ENCODE assay signal across 10 cellular contexts in the genomic region with DNA sequence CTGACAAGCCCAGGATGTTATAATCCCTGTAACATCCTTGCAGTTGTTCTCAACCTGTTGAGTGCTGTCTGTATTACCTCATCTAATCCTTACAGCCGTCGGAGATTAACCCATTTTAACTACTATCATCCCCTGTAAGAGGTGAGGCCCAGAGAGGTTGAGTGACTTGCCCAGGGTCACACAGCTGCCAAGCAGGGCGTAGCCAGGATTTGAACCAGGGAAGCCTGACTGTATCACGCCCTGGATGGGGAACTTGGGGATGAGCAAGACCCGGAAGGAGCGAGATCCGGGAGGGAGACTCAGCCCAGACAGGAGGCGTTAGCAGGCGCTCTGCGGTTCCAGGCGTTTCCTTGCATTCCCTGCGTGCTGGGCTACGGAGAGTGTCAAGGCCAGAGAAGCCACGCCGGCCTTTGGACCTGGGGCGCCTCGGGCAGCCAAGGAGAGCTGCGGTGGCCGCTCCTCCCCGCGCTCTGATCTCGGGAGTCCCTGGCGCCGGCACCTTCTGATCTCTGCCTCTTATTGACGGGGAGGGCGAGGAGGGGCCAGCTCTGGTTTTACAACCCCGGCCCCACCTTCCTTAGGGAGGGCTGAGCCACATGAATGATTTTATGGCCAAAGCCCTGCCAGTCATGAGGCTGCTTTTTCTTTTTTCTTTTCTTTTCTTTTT. TPM values are rescaled to one million over a fixed set of nuclear protein-coding genes. Genes with fewer than 3 reads are reported as not detected.
DNase-seq lines count a peak whose midpoint lies in the region; ATAC-seq and TF ChIP-seq lines count a peak whose summit lies in the region.
"Had no signal": no experiment of that assay in that cellular context is flagged by ENCODE, and none has a peak within 500 bp of the region (broad histone marks: within the 10 kb centered on the region; RNA-seq: fewer than 3 reads in every experiment).

No MANE protein-coding gene starts in this region.

- TF ChIP-seq CTCF in epithelial cell of esophagus (IDR thresholded peaks at IDR 0.05; ENCODE audit: insufficient read depth, low read depth, low read length, missing control alignments) (no peak), SK-N-SH (IDR thresholded peaks at IDR 0.05) (no peak)

- H3K9me2 ChIP-seq in SK-N-SH, result no peaks in the 10 kb centered on the region

- H3K9me3 ChIP-seq in mucosa of stomach (ENCODE audit: control insufficient read depth, low read length) (no peaks in the 10 kb centered on the region), SK-N-SH (no peaks in the 10 kb centered on the region)
- H3K9me3 ChIP-seq: SJCRH30 had no signal

- CTCF ChIA-PET in SK-N-SH (lab: Yijun Ruan, JAX), result interaction anchor here (2.4 kb wide), 1 partner anchor 26 kb away, joined by 7 read pairs; no protein-coding TSS in a partner anchor

- H3K27ac Mint-ChIP-seq in effector memory CD8-positive, alpha-beta T cell, result no peak overlapping the region
- no peak overlapping the region for H3K27ac Mint-ChIP-seq in activated T-helper 1 cell treated with anti-CD3 and anti-CD28 coated beads, Interleukin-12 subunit alpha, Interleukin-12 subunit beta, Interleukin-2, Interleukin-4 antibody, amounts not matched to agents 30 ng/mL and 10 ng/mL and 1 ng/mL, durations not matched to agents 14 hours and 24 hours and 36 hours

- H3K9ac ChIP-seq in mucosa of stomach (ENCODE audit: low read length), result peak overlapping the region; percentile 34
- H3K9ac ChIP-seq in SK-N-SH, result no peak overlapping the region

- DNase-seq in CD1c-positive myeloid dendritic cell (ENCODE audit: extremely low spot score) (peak; percentile 60), KBM-7 (peak; percentile 58), epithelial cell of esophagus (ENCODE audit: low read depth) (peak; percentile 65), SK-N-SH (no peak)
- no peak for DNase-seq in effector memory CD8-positive, alpha-beta T cell
- DNase-seq in activated T-helper 1 cell treated with anti-CD3 and anti-CD28 coated beads, Interleukin-12 subunit alpha, Interleukin-12 subunit beta, Interleukin-2, Interleukin-4 antibody, amounts not matched to agents 30 ng/mL and 10 ng/mL and 1 ng/mL, durations not matched to agents 14 hours and 24 hours and 36 hours (ENCODE audit: low spot score), result no peak
- DNase-seq: activated gamma-delta T cell, SJCRH30 had no signal

- H3K4me1 Mint-ChIP-seq in effector memory CD8-positive, alpha-beta T cell (ENCODE audit: low read depth in 2 of 2), result peaks cover 0 to 2% of the 10 kb centered on the region in 2 donors
- no peaks in the 10 kb centered on the region for H3K4me1 Mint-ChIP-seq in activated T-helper 1 cell treated with anti-CD3 and anti-CD28 coated beads, Interleukin-12 subunit alpha, Interleukin-12 subunit beta, Interleukin-2, Interleukin-4 antibody, amounts not matched to agents 30 ng/mL and 10 ng/mL and 1 ng/mL, durations not matched to agents 14 hours and 24 hours and 36 hours (ENCODE audit: low read depth)

- H4K20me1 ChIP-seq in SK-N-SH (ENCODE audit: insufficient read depth), result no peaks in the 10 kb centered on the region

- no peak for TF ChIP-seq RAD21 in SK-N-SH (IDR thresholded peaks at IDR 0.05; ENCODE audit: low read length)

- peaks cover 12% of the 10 kb centered on the region for H3F3A ChIP-seq in SK-N-SH (replicated peaks; ENCODE audit: insufficient read depth)

- intact Hi-C loops in activated T-helper 1 cell treated with anti-CD3 and anti-CD28 coated beads, Interleukin-12 subunit alpha, Interleukin-12 subunit beta, Interleukin-2, Interleukin-4 antibody, amounts not matched to agents 30 ng/mL and 10 ng/mL and 1 ng/mL, durations not matched to agents 14 hours and 24 hours and 36 hours (cut with micrococcal nuclease), result no loop called here

- H3K79me2 ChIP-seq in SK-N-SH (ENCODE audit: insufficient read depth), result no peaks in the 10 kb centered on the region

- peaks cover 2% of the 10 kb centered on the region for H3K36me3 Mint-ChIP-seq in effector memory CD8-positive, alpha-beta T cell (ENCODE audit: insufficient read depth)
- H3K36me3 Mint-ChIP-seq in activated T-helper 1 cell treated with anti-CD3 and anti-CD28 coated beads, Interleukin-12 subunit alpha, Interleukin-12 subunit beta, Interleukin-2, Interleukin-4 antibody, amounts not matched to agents 30 ng/mL and 10 ng/mL and 1 ng/mL, durations not matched to agents 14 hours and 24 hours and 36 hours (ENCODE audit: low read depth), result no peaks in the 10 kb centered on the region

- H3K4me3 Mint-ChIP-seq in effector memory CD8-positive, alpha-beta T cell, result no peak overlapping the region
- no peak overlapping the region for H3K4me3 Mint-ChIP-seq in activated T-helper 1 cell treated with anti-CD3 and anti-CD28 coated beads, Interleukin-12 subunit alpha, Interleukin-12 subunit beta, Interleukin-2, Interleukin-4 antibody, amounts not matched to agents 30 ng/mL and 10 ng/mL and 1 ng/mL, durations not matched to agents 14 hours and 24 hours and 36 hours

- H3K9me3 Mint-ChIP-seq in effector memory CD8-positive, alpha-beta T cell, result no peaks in the 10 kb centered on the region
- H3K9me3 Mint-ChIP-seq in activated T-helper 1 cell treated with anti-CD3 and anti-CD28 coated beads, Interleukin-12 subunit alpha, Interleukin-12 subunit beta, Interleukin-2, Interleukin-4 antibody, amounts not matched to agents 30 ng/mL and 10 ng/mL and 1 ng/mL, durations not matched to agents 14 hours and 24 hours and 36 hours, result no peaks in the 10 kb centered on the region

- H3K27me3 ChIP-seq in mucosa of stomach (ENCODE audit: control insufficient read depth, insufficient read depth, low read length) (no peaks in the 10 kb centered on the region), SK-N-SH (ENCODE audit: insufficient read depth) (no peaks in the 10 kb centered on the region)

- H3K4me1 ChIP-seq in mucosa of stomach (ENCODE audit: control insufficient read depth, insufficient read depth, low read length) (peaks cover 4% of the 10 kb centered on the region), SK-N-SH (ENCODE audit: control insufficient read depth in 1 of 2, insufficient read depth in 2 of 2, low read depth in 1 of 2, low read length in 1 of 2) (peaks cover 0 to 4% of the 10 kb centered on the region in 2 experiments; a peak in 1 of 4 replicates)
- H3K4me1 ChIP-seq: SJCRH30 had no signal

- 66% methylated on average over 27 of the region's 27 CpGs for WGBS in SK-N-SH (ENCODE audit: low lambda C conversion rate)

- TF ChIP-seq EP300 in SK-N-SH (IDR thresholded peaks at IDR 0.05; ENCODE audit: borderline replicate concordance in 1 of 2, low read depth in 1 of 2, low read length in 1 of 2), result no peak

- in situ Hi-C loops in KBM-7 (cut with MboI; ENCODE audit: low pct_unique_long_range_greater_than_20kb, low sequenced_read_pairs), result no loop called here

- H3K27me3 Mint-ChIP-seq in effector memory CD8-positive, alpha-beta T cell, result peaks cover 11 to 16% of the 10 kb centered on the region in 2 donors
- peaks cover 2% of the 10 kb centered on the region for H3K27me3 Mint-ChIP-seq in activated T-helper 1 cell treated with anti-CD3 and anti-CD28 coated beads, Interleukin-12 subunit alpha, Interleukin-12 subunit beta, Interleukin-2, Interleukin-4 antibody, amounts not matched to agents 30 ng/mL and 10 ng/mL and 1 ng/mL, durations not matched to agents 14 hours and 24 hours and 36 hours (ENCODE audit: insufficient read depth)

- POLR2A ChIA-PET in SK-N-SH (lab: Yijun Ruan, JAX), result no interaction called here

- no peak overlapping the region for H2AFZ ChIP-seq in SK-N-SH (ENCODE audit: low read depth)

- ATAC-seq in HG02763 (IDR thresholded peaks at IDR 0.05; ENCODE audit: unreplicated experiment), result no peak
- no peak for ATAC-seq in effector memory CD8-positive, alpha-beta T cell (replicated peaks)

- H3K4me2 ChIP-seq in SK-N-SH, result no peak overlapping the region

- H3K27ac ChIP-seq in SK-N-SH (ENCODE audit: low read depth in 2 of 2, low read length in 1 of 2), result no peak overlapping the region
- H3K27ac ChIP-seq: SJCRH30 had no signal

- H3K36me3 ChIP-seq in mucosa of stomach (ENCODE audit: control insufficient read depth, insufficient read depth, low read length) (no peaks in the 10 kb centered on the region), SK-N-SH (replicated peaks in 1 of 2; ENCODE audit: control insufficient read depth in 1 of 2, insufficient read depth in 2 of 2, low read length in 1 of 2) (no peaks in the 10 kb centered on the region)
- H3K36me3 ChIP-seq: SJCRH30 had no signal

- no peak overlapping the region for H3K4me3 ChIP-seq in epithelial cell of esophagus (ENCODE audit: low read length)
- H3K4me3 ChIP-seq in mucosa of stomach (ENCODE audit: low read length), result no peak overlapping the region
- no peak overlapping the region for H3K4me3 ChIP-seq in SK-N-SH (ENCODE audit: low read depth in 2 of 2, low read length in 1 of 2)
- H3K4me3 ChIP-seq: SJCRH30 had no signal

TF ChIP-seq in SK-N-SH, 30 proteins besides CTCF, POLR2A, EP300 and RAD21 (continues in another document):
- TF ChIP-seq TEAD4 (IDR thresholded peaks at IDR 0.05; ENCODE audit: borderline replicate concordance, insufficient read depth) (no peak), FOSL2 (IDR thresholded peaks at IDR 0.05; ENCODE audit: borderline replicate concordance, low read depth) (no peak)

RNA-seq across cellular contexts. Expression of a gene that starts 6.2 kb away (rescaled TPM):
- polyA plus RNA-seq in SK-N-SH (2012; rRNA removed), result 0.86 and 0.92 TPM in 2 replicates
- polyA plus RNA-seq in SK-N-SH (2012; cell fraction: cytosol; rRNA removed), result 0.40 and 0.50 TPM in 2 replicates
- polyA plus RNA-seq in SK-N-SH (2012; cell fraction: nucleus; rRNA removed), result 0.14 and 0.33 TPM in 2 replicates
- total RNA-seq in activated T-helper 1 cell treated with anti-CD3 and anti-CD28 coated beads, Interleukin-12 subunit alpha, Interleukin-12 subunit beta, Interleukin-2, Interleukin-4 antibody, amounts not matched to agents 30 ng/mL and 10 ng/mL and 1 ng/mL, durations not matched to agents 14 hours and 24 hours and 36 hours, result not detected in 2 replicates

RNA-seq across cellular contexts. Expression of a gene that starts 46.5 kb away (rescaled TPM):
- polyA plus RNA-seq in SK-N-SH (2012; rRNA removed), result 2.0 and 3.2 TPM in 2 replicates
- 1.0 and 2.3 TPM in 2 replicates for polyA plus RNA-seq in SK-N-SH (2012; cell fraction: cytosol; rRNA removed)
- polyA plus RNA-seq in SK-N-SH (2012; cell fraction: nucleus; rRNA removed), result 10.9 and 13.2 TPM in 2 replicates
- 2.0 and 3.1 TPM in 2 replicates for total RNA-seq in activated T-helper 1 cell treated with anti-CD3 and anti-CD28 coated beads, Interleukin-12 subunit alpha, Interleukin-12 subunit beta, Interleukin-2, Interleukin-4 antibody, amounts not matched to agents 30 ng/mL and 10 ng/mL and 1 ng/mL, durations not matched to agents 14 hours and 24 hours and 36 hours
- total RNA-seq: SJCRH30 had no signal

RNA-seq across cellular contexts. Expression of a gene that starts 48.4 kb away (rescaled TPM):
- polyA plus RNA-seq in SK-N-SH (2012; rRNA removed), result not detected in 2 replicates
- not detected in 2 replicates for polyA plus RNA-seq in SK-N-SH (2012; cell fraction: cytosol; rRNA removed)
- polyA plus RNA-seq in SK-N-SH (2012; cell fraction: nucleus; rRNA removed), result not detected in 2 replicates
- total RNA-seq in activated T-helper 1 cell treated with anti-CD3 and anti-CD28 coated beads, Interleukin-12 subunit alpha, Interleukin-12 subunit beta, Interleukin-2, Interleukin-4 antibody, amounts not matched to agents 30 ng/mL and 10 ng/mL and 1 ng/mL, durations not matched to agents 14 hours and 24 hours and 36 hours, result not detected in 2 replicates
- total RNA-seq: SJCRH30 had no signal

RNA-seq across cellular contexts. Expression of a gene that starts 56.7 kb away (rescaled TPM):
- polyA plus RNA-seq in SK-N-SH (2012; rRNA removed), result 0.44 TPM in 1 of 2 replicates, not detected in the other
- 0.03 TPM in 1 of 2 replicates, not detected in the other for polyA plus RNA-seq in SK-N-SH (2012; cell fraction: cytosol; rRNA removed)
- 0.13 and 0.17 TPM in 2 replicates for polyA plus RNA-seq in SK-N-SH (2012; cell fraction: nucleus; rRNA removed)
- 7.3 TPM in 2 replicates for total RNA-seq in activated T-helper 1 cell treated with anti-CD3 and anti-CD28 coated beads, Interleukin-12 subunit alpha, Interleukin-12 subunit beta, Interleukin-2, Interleukin-4 antibody, amounts not matched to agents 30 ng/mL and 10 ng/mL and 1 ng/mL, durations not matched to agents 14 hours and 24 hours and 36 hours

Comparison
In these comparisons a context has a peak if more than half of its experiments do, and no peak if none do; other contexts are left out.
1. DNase-seq: peak in CD1c-positive myeloid dendritic cell (single experiment), KBM-7 (single experiment) and epithelial cell of esophagus (single experiment); none in SK-N-SH (single experiment), effector memory CD8-positive, alpha-beta T cell (0 of 3) and activated T-helper 1 cell treated with anti-CD3 and anti-CD28 coated beads, Interleukin-12 subunit alpha, Interleukin-12 subunit beta, Interleukin-2, Interleukin-4 antibody, amounts not matched to agents 30 ng/mL and 10 ng/mL and 1 ng/mL, durations not matched to agents 14 hours and 24 hours and 36 hours (single experiment).